ENCODE assay signal across 14 cellular contexts in genomic region chr6:20180935-20181334, GRCh38. TPM values are rescaled to one million over a fixed set of nuclear protein-coding genes. Genes with fewer than 3 reads are reported as not detected.
DNase-seq lines count a peak whose midpoint lies in the region; ATAC-seq and TF ChIP-seq lines count a peak whose summit lies in the region.
"Had no signal": no experiment of that assay in that cellular context is flagged by ENCODE, and none has a peak within 500 bp of the region (broad histone marks: within the 10 kb centered on the region; RNA-seq: fewer than 3 reads in every experiment).

No MANE protein-coding gene starts in this region.

- H3K4me3 Mint-ChIP-seq in CD14-positive monocyte = no peak overlapping the region
- H3K4me3 Mint-ChIP-seq: activated naive CD8-positive, alpha-beta T cell treated with anti-CD3 and anti-CD28 coated beads, Interleukin-2, amount 50 U/mL, for 24 hours; CD4-positive, CD25-positive, alpha-beta regulatory T cell had no signal

- 63 to 87% methylated on average over 3 of the region's 3 CpGs for WGBS in transverse colon (ENCODE audit: low coverage in 1 of 2), 2 donors
- 80% methylated on average over 1 of the region's 3 CpGs; no CpG with 5 or more reads in 1 of the 2 donors for WGBS in gastroesophageal sphincter (ENCODE audit: low coverage in 1 of 2), 2 donors

- H3K4me1 Mint-ChIP-seq in CD14-positive monocyte = peaks cover 28% of the 10 kb centered on the region

- TF ChIP-seq CTCF in CD14-positive monocyte (IDR thresholded peaks at IDR 0.05) (no peak), transverse colon (IDR thresholded peaks at IDR 0.05) (no peak), gastroesophageal sphincter (IDR thresholded peaks at IDR 0.05) (no peak)

- H3K9me3 Mint-ChIP-seq in CD14-positive monocyte = peaks cover 0 to 9% (median 5%) of the 10 kb centered on the region in 7 donors

- H3K4me1 ChIP-seq in transverse colon (peaks cover 16 to 54% (median 31%) of the 10 kb centered on the region in 4 donors), gastroesophageal sphincter (peaks cover 0 to 21% (median 0%) of the 10 kb centered on the region in 3 donors)

- H3K27ac ChIP-seq in transverse colon = no peak overlapping the region
- peak overlapping the region in 1 of 4 donors; percentile 6 for H3K27ac ChIP-seq in gastroesophageal sphincter
- H3K27ac ChIP-seq: thoracic aorta had no signal

- no peaks in the 10 kb centered on the region for H3K36me3 ChIP-seq in transverse colon
- no peaks in the 10 kb centered on the region for H3K36me3 ChIP-seq in gastroesophageal sphincter
- H3K36me3 ChIP-seq: thoracic aorta had no signal

- no peak overlapping the region for H3K4me3 ChIP-seq in transverse colon
- H3K4me3 ChIP-seq in gastroesophageal sphincter = no peak overlapping the region
- H3K4me3 ChIP-seq: thoracic aorta had no signal

- H3K27me3 ChIP-seq in transverse colon (no peaks in the 10 kb centered on the region), gastroesophageal sphincter (no peaks in the 10 kb centered on the region)

- TF ChIP-seq POLR2A in transverse colon (IDR thresholded peaks at IDR 0.05) (no peak), gastroesophageal sphincter (IDR thresholded peaks at IDR 0.05) (no peak)

- intact Hi-C loops in CD14-positive monocyte (cut with micrococcal nuclease) = no loop called here
- intact Hi-C loops in transverse colon (cut with DNase I; ENCODE audit: low total_unique reads) = no loop called here

- H3K27ac Mint-ChIP-seq in CD14-positive monocyte = peak overlapping the region in 4 of 7 donors; percentile 8 to 60 (median 34)
- H3K27ac Mint-ChIP-seq: activated naive CD8-positive, alpha-beta T cell treated with anti-CD3 and anti-CD28 coated beads, Interleukin-2, amount 50 U/mL, for 24 hours had no signal

- ATAC-seq in HG03045 (IDR thresholded peaks at IDR 0.05; ENCODE audit: unreplicated experiment) (peak; percentile 66), GM21529 (IDR thresholded peaks at IDR 0.05; ENCODE audit: unreplicated experiment) (no peak), gastroesophageal sphincter (no peak)
- ATAC-seq: activated naive CD8-positive, alpha-beta T cell treated with anti-CD3 and anti-CD28 coated beads, Interleukin-2, amount 50 U/mL, for 24 hours had no signal

- peaks cover 35 to 53% of the 10 kb centered on the region in 2 donors for H3K36me3 Mint-ChIP-seq in CD14-positive monocyte

- TF ChIP-seq EP300 in transverse colon (IDR thresholded peaks at IDR 0.05; ENCODE audit: low read depth) (no peak), gastroesophageal sphincter (IDR thresholded peaks at IDR 0.05) (no peak)

- peaks cover 0 to 5% (median 0%) of the 10 kb centered on the region in 3 donors for H3K27me3 Mint-ChIP-seq in CD14-positive monocyte (ENCODE audit: low read depth in 3 of 3)
- H3K27me3 Mint-ChIP-seq: activated naive CD8-positive, alpha-beta T cell treated with anti-CD3 and anti-CD28 coated beads, Interleukin-2, amount 50 U/mL, for 24 hours; CD4-positive, CD25-positive, alpha-beta regulatory T cell had no signal

- in situ Hi-C loops in transverse colon (cut with MboI; ENCODE audit: low pct_ligation_motif_present in 1 of 4, low pct_unique_long_range_greater_than_20kb in 1 of 4, low sequenced_read_pairs in 3 of 4) = no loop called here

- no peak for DNase-seq in CD14-positive monocyte (ENCODE audit: low spot score)
- DNase-seq in GM19238 (ENCODE audit: insufficient read length, low spot score) = peak; percentile 5
- DNase-seq in UCSD-AML1 (lab: John Stamatoyannopoulos, UW; ENCODE audit: unreplicated experiment) = peak; percentile 32
- no peak for DNase-seq in transverse colon
- no peak for DNase-seq in anterior cingulate cortex (lab: John Stamatoyannopoulos, UW)
- DNase-seq: activated CD4-positive, alpha-beta T cell treated with anti-CD3 and anti-CD28 coated beads for 4 hours; activated naive CD8-positive, alpha-beta T cell treated with anti-CD3 and anti-CD28 coated beads, Interleukin-2, amount 50 U/mL, for 24 hours; CD4-positive, CD25-positive, alpha-beta regulatory T cell; stimulated activated CD4-positive, alpha-beta T cell treated with anti-CD3 and anti-CD28 coated beads, Interleukin-1b, Interleukin-23, amount 100 ng/mL, for 48 hours had no signal

- no peaks in the 10 kb centered on the region for H3K9me3 ChIP-seq in transverse colon
- no peaks in the 10 kb centered on the region for H3K9me3 ChIP-seq in gastroesophageal sphincter
- H3K9me3 ChIP-seq: thoracic aorta had no signal

RNA-seq across cellular contexts. Expression of gene MBOAT1, which starts 31.3 kb away (rescaled TPM):
- 1 to 10 TPM; 6.8 to 8.1 TPM for polyA plus RNA-seq in CD14-positive monocyte
- total RNA-seq in transverse colon (10 to 100 TPM; 10.3 to 85.3 (median 66.5) TPM), gastroesophageal sphincter (10 to 100 TPM in 1 of 4 donors, 1 to 10 TPM in 3; 2.6 to 11.8 (median 4.4) TPM)
- polyA plus RNA-seq: neural cell had no signal

Comparison
In these comparisons a context has a peak if more than half of its experiments do, and no peak if none do; other contexts are left out.
1. DNase-seq: peak in GM19238 (single experiment) and UCSD-AML1 (single experiment); none in CD14-positive monocyte (single experiment), transverse colon (single experiment) and anterior cingulate cortex (0 of 58).